ENCODE assay signal across 8 cellular contexts in genomic region chr16:30896890-30897730, GRCh38. TPM values are rescaled to one million over a fixed set of nuclear protein-coding genes. Genes with fewer than 3 reads are reported as not detected.
DNase-seq lines count a peak whose midpoint lies in the region; ATAC-seq and TF ChIP-seq lines count a peak whose summit lies in the region.

No MANE protein-coding gene starts in this region.

- CTCF ChIA-PET in Caco-2 (lab: Charles Lee): interaction anchor here (1.3 to 1.4 kb wide), 2 partner anchors 45 to 83 kb away, joined by 3 to 7 read pairs; no protein-coding TSS in a partner anchor
- CTCF ChIA-PET in activated CD8-positive, alpha-beta memory T cell treated with anti-CD3 and anti-CD28 coated beads, Interleukin-2, amount 10 ng/mL, durations not matched to agents 7 days and 5 days (lab: Charles Lee): interaction anchor here (0.8 to 1.1 kb wide), 4 partner anchors 20 to 82 kb away, joined by 3 to 5 read pairs (median 4); no protein-coding TSS in a partner anchor

- intact Hi-C loops in Caco-2 (cut with micrococcal nuclease; ENCODE audit: unreplicated experiment): loop anchor here (1.0 kb wide), 2 partner anchors 25 to 53 kb away; no protein-coding TSS in a partner anchor

- no peaks in the 10 kb centered on the region for H3K9me3 Mint-ChIP-seq in Caco-2 (ENCODE audit: unreplicated experiment)
- H3K9me3 Mint-ChIP-seq in activated CD8-positive, alpha-beta memory T cell treated with anti-CD3 and anti-CD28 coated beads, Interleukin-2, amount 10 ng/mL, durations not matched to agents 7 days and 5 days (ENCODE audit: low read depth): no peaks in the 10 kb centered on the region
- H3K9me3 Mint-ChIP-seq in effector memory CD8-positive, alpha-beta T cell: no peaks in the 10 kb centered on the region
- H3K9me3 Mint-ChIP-seq in memory B cell: no peaks in the 10 kb centered on the region

- peak overlapping the region; percentile 83 for H3K27ac Mint-ChIP-seq in Caco-2 (ENCODE audit: unreplicated experiment)
- peak overlapping the region; percentile 78 for H3K27ac Mint-ChIP-seq in activated CD8-positive, alpha-beta memory T cell treated with anti-CD3 and anti-CD28 coated beads, Interleukin-2, amount 10 ng/mL, durations not matched to agents 7 days and 5 days
- H3K27ac Mint-ChIP-seq in effector memory CD8-positive, alpha-beta T cell: peak overlapping the region; percentile 46 to 84
- H3K27ac Mint-ChIP-seq in memory B cell: peak overlapping the region; percentile 83

- peak overlapping the region; percentile 41 for H3K4me3 ChIP-seq in Caco-2 (ENCODE audit: low read depth, low read length)

- TF ChIP-seq CTCF in Caco-2 (IDR thresholded peaks at IDR 0.05; ENCODE audit: insufficient read depth in 1 of 2, low read depth in 1 of 2, low read length in 1 of 2, severe bottlenecking in 1 of 2, unreplicated experiment in 1 of 2): no peak

- H3K4me1 ChIP-seq in Caco-2: peaks cover 30% of the 10 kb centered on the region

- H3K36me3 ChIP-seq in Caco-2 (ENCODE audit: control insufficient read depth, insufficient read depth, low read length): no peaks in the 10 kb centered on the region; the same call in 1 of the 2 replicates

- H3K36me3 Mint-ChIP-seq in Caco-2 (ENCODE audit: insufficient read depth, unreplicated experiment): peaks cover 16% of the 10 kb centered on the region
- peaks cover 2% of the 10 kb centered on the region for H3K36me3 Mint-ChIP-seq in activated CD8-positive, alpha-beta memory T cell treated with anti-CD3 and anti-CD28 coated beads, Interleukin-2, amount 10 ng/mL, durations not matched to agents 7 days and 5 days
- peaks cover 6% of the 10 kb centered on the region for H3K36me3 Mint-ChIP-seq in effector memory CD8-positive, alpha-beta T cell (ENCODE audit: insufficient read depth)
- no peaks in the 10 kb centered on the region for H3K36me3 Mint-ChIP-seq in memory B cell

- DNase-seq in Caco-2 (peak; percentile 57 to 58), NCI-H774 (lab: John Stamatoyannopoulos, UW) (peak; percentile 82), memory B cell (ENCODE audit: low spot score in 2 of 2) (peak; percentile 57 to 58)
- peak; percentile 87 for DNase-seq in activated CD8-positive, alpha-beta memory T cell treated with anti-CD3 and anti-CD28 coated beads, Interleukin-2, amount 10 ng/mL, durations not matched to agents 7 days and 5 days
- DNase-seq in effector memory CD8-positive, alpha-beta T cell: peak; percentile 57 to 63 (median 59)
- peak; percentile 70 to 74 (median 72) for DNase-seq in stimulated activated CD4-positive, alpha-beta T cell treated with anti-CD3 and anti-CD28 coated beads, TNF-alpha, amount 100 ng/mL, for 48 hours (ENCODE audit: low read depth in 3 of 3)

- H3K4me1 Mint-ChIP-seq in Caco-2 (ENCODE audit: low read depth, unreplicated experiment) (peaks cover 23% of the 10 kb centered on the region), memory B cell (peaks cover 41% of the 10 kb centered on the region)
- peaks cover 51% of the 10 kb centered on the region for H3K4me1 Mint-ChIP-seq in activated CD8-positive, alpha-beta memory T cell treated with anti-CD3 and anti-CD28 coated beads, Interleukin-2, amount 10 ng/mL, durations not matched to agents 7 days and 5 days
- H3K4me1 Mint-ChIP-seq in effector memory CD8-positive, alpha-beta T cell (ENCODE audit: low read depth in 2 of 2): peaks cover 29 to 33% of the 10 kb centered on the region in 2 donors

- no TSS peak for BruUV-seq in Caco-2 (replicated peaks; lab: Mats Ljungman, UMichigan)

- H3K27me3 ChIP-seq in Caco-2 (replicated peaks; ENCODE audit: control insufficient read depth, insufficient read depth, low read length): no peaks in the 10 kb centered on the region

- H3K4me3 Mint-ChIP-seq in Caco-2 (ENCODE audit: unreplicated experiment) (peak overlapping the region; percentile 90), memory B cell (peak overlapping the region; percentile 85)
- peak overlapping the region; percentile 55 for H3K4me3 Mint-ChIP-seq in activated CD8-positive, alpha-beta memory T cell treated with anti-CD3 and anti-CD28 coated beads, Interleukin-2, amount 10 ng/mL, durations not matched to agents 7 days and 5 days
- H3K4me3 Mint-ChIP-seq in effector memory CD8-positive, alpha-beta T cell: peak overlapping the region; percentile 47 to 50

- H3K9me3 ChIP-seq in Caco-2: no peaks in the 10 kb centered on the region

- POLR2A ChIA-PET in Caco-2 (lab: Charles Lee): interaction anchor here (1.6 kb wide), 1 partner anchor 22 kb away, joined by 8 read pairs; no protein-coding TSS in a partner anchor

- H3K27me3 Mint-ChIP-seq in Caco-2 (ENCODE audit: insufficient read depth, unreplicated experiment): no peaks in the 10 kb centered on the region
- no peaks in the 10 kb centered on the region for H3K27me3 Mint-ChIP-seq in activated CD8-positive, alpha-beta memory T cell treated with anti-CD3 and anti-CD28 coated beads, Interleukin-2, amount 10 ng/mL, durations not matched to agents 7 days and 5 days
- H3K27me3 Mint-ChIP-seq in effector memory CD8-positive, alpha-beta T cell: no peaks in the 10 kb centered on the region
- no peaks in the 10 kb centered on the region for H3K27me3 Mint-ChIP-seq in memory B cell

- ATAC-seq in HG02623 (IDR thresholded peaks at IDR 0.05; ENCODE audit: unreplicated experiment) (peak; percentile 35), memory B cell (ENCODE audit: low read depth) (peak; percentile 61), GM21723 (IDR thresholded peaks at IDR 0.05; ENCODE audit: unreplicated experiment) (no peak)
- ATAC-seq in activated CD8-positive, alpha-beta memory T cell treated with anti-CD3 and anti-CD28 coated beads, Interleukin-2, amount 10 ng/mL, durations not matched to agents 7 days and 5 days: peak; percentile 48
- peak; percentile 52 for ATAC-seq in effector memory CD8-positive, alpha-beta T cell (replicated peaks)

RNA-seq across cellular contexts. Expression of gene CTF1, which starts 0.7 kb away (rescaled TPM):
- total RNA-seq in Caco-2 (2022): 1.8 and 2.4 TPM in 2 replicates
- total RNA-seq in activated CD8-positive, alpha-beta memory T cell treated with anti-CD3 and anti-CD28 coated beads, Interleukin-2, amount 10 ng/mL, durations not matched to agents 7 days and 5 days: under 1 TPM; 0.35 to 0.47 TPM

RNA-seq across cellular contexts. Expression of gene BCL7C, which starts 3.2 kb away (rescaled TPM):
- 15.1 and 17.7 TPM in 2 replicates for total RNA-seq in Caco-2 (2022)
- 10 to 100 TPM; 25.6 to 26.8 TPM for total RNA-seq in activated CD8-positive, alpha-beta memory T cell treated with anti-CD3 and anti-CD28 coated beads, Interleukin-2, amount 10 ng/mL, durations not matched to agents 7 days and 5 days

RNA-seq across cellular contexts. Expression of gene FBXL19, which starts 26.3 kb away (rescaled TPM):
- total RNA-seq in Caco-2 (2022): 20.2 and 23.4 TPM in 2 replicates
- total RNA-seq in activated CD8-positive, alpha-beta memory T cell treated with anti-CD3 and anti-CD28 coated beads, Interleukin-2, amount 10 ng/mL, durations not matched to agents 7 days and 5 days: 10 to 100 TPM; 26.1 to 29.2 TPM

RNA-seq across cellular contexts. Expression of gene ORAI3, which starts 51.8 kb away (rescaled TPM):
- total RNA-seq in Caco-2 (2022): 4.7 TPM in 2 replicates
- total RNA-seq in activated CD8-positive, alpha-beta memory T cell treated with anti-CD3 and anti-CD28 coated beads, Interleukin-2, amount 10 ng/mL, durations not matched to agents 7 days and 5 days: 10 to 100 TPM; 19.5 to 20.5 TPM
